ENCODE assay signal across 15 cellular contexts in the genomic region with DNA sequence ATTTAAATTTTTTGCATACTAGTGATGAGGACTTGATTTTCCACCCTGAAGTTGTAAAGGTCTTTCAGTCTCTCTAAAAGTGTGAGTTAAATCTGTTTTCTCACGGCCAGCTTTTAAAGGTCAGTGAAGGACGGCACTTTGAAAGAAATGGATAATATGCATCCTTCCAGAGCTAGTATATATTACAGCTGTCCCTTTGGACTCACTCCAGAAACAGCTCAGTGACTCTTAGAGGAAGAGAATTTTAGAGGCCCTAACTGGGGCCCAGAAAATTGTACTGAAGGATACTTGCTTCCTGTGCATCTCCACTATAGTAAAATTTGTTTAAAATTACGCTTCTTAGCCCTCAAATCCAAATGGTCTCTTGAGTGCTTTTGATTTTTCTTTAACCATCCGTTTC. TPM values are rescaled to one million over a fixed set of nuclear protein-coding genes. Genes with fewer than 3 reads are reported as not detected.
A peak's percentile ranks its signal among the peaks of the same experiment; 100 is the strongest.
DNase-seq lines count a peak whose midpoint lies in the region; TF ChIP-seq lines count a peak whose summit lies in the region.
"Had no signal": no experiment of that assay in that cellular context is flagged by ENCODE, and none has a peak within 500 bp of the region (broad histone marks: within the 10 kb centered on the region; RNA-seq: fewer than 3 reads in every experiment).

No MANE protein-coding gene starts in this region.

- H3K27ac ChIP-seq in cardiac muscle cell = peak overlapping the region; percentile 65
- H3K27ac ChIP-seq: suprapubic skin had no signal

- H3K27me3 ChIP-seq in cardiac muscle cell = no peaks in the 10 kb centered on the region
- no peaks in the 10 kb centered on the region for H3K27me3 ChIP-seq in skeletal muscle satellite cell (ENCODE audit: control insufficient read depth, insufficient read depth, low read length)
- H3K27me3 ChIP-seq: suprapubic skin had no signal

- H3K4me3 ChIP-seq in cardiac muscle cell (no peak overlapping the region), skeletal muscle satellite cell (ENCODE audit: low read length) (no peak overlapping the region)
- H3K4me3 ChIP-seq: suprapubic skin had no signal

- H3K9me3 ChIP-seq in cardiac muscle cell (ENCODE audit: low read depth) = no peaks in the 10 kb centered on the region
- no peaks in the 10 kb centered on the region for H3K9me3 ChIP-seq in skeletal muscle satellite cell (replicated peaks; ENCODE audit: low read length)
- H3K9me3 ChIP-seq: suprapubic skin had no signal

- DNase-seq in HCEC 1CT (peak; percentile 80), astrocyte of the hippocampus (ENCODE audit: low read depth, low spot score) (peak; percentile 40), cardiac muscle cell (ENCODE audit: low read depth in 1 of 2, low spot score in 1 of 2) (peak; percentile 32 to 82), OCI-M2 (lab: John Stamatoyannopoulos, UW; ENCODE audit: unreplicated experiment) (no peak), NCI-H1930 (lab: John Stamatoyannopoulos, UW) (no peak), nucleus accumbens (lab: John Stamatoyannopoulos, UW) (no peak)
- DNase-seq: activated CD4-positive, alpha-beta T cell treated with anti-CD3 and anti-CD28 coated beads, Interleukin-2, amount 50 U/mL, for 4 hours; kidney; MV-4-11; naive thymus-derived CD8-positive, alpha-beta T cell; NCI-H226; RPMI8226; T1000 had no signal

- H3K4me2 ChIP-seq in skeletal muscle satellite cell (ENCODE audit: low read length) = peak overlapping the region; percentile 55

- no peak for TF ChIP-seq CTCF in cardiac muscle cell (IDR thresholded peaks at IDR 0.05; ENCODE audit: low read depth, low read length)

- H3K9ac ChIP-seq in skeletal muscle satellite cell (ENCODE audit: low read depth, low read length) = peak overlapping the region; percentile 34

- H3K4me1 ChIP-seq in cardiac muscle cell (ENCODE audit: low read depth) (peaks cover 29% of the 10 kb centered on the region), skeletal muscle satellite cell (ENCODE audit: control insufficient read depth, insufficient read depth, low read length) (peaks cover 16% of the 10 kb centered on the region)

- H3K36me3 ChIP-seq in cardiac muscle cell = no peaks in the 10 kb centered on the region
- no peaks in the 10 kb centered on the region for H3K36me3 ChIP-seq in skeletal muscle satellite cell (ENCODE audit: insufficient read depth, low read length)
- H3K36me3 ChIP-seq: suprapubic skin had no signal

RNA-seq across cellular contexts. Expression of a gene that starts 41.6 kb away (rescaled TPM):
- 6.5 and 13.0 TPM in 2 replicates for total RNA-seq in cardiac muscle cell
- 6.1 and 7.3 TPM in 2 replicates for polyA plus RNA-seq in cardiac muscle cell
- 17.7 and 19.5 TPM in 2 replicates for total RNA-seq in skeletal muscle satellite cell (2012; rRNA removed)

Comparison
In these comparisons a context has a peak if more than half of its experiments do, and no peak if none do; other contexts are left out.
1. DNase-seq: peak in HCEC 1CT (single experiment), astrocyte of the hippocampus (single experiment) and cardiac muscle cell (2 of 2); none in OCI-M2 (single experiment), NCI-H1930 (0 of 2) and nucleus accumbens (0 of 56).